ENCODE assay signal across 14 cellular contexts in genomic region chr2:200399046-200399445, GRCh38.
DNase-seq lines count a peak whose midpoint lies in the region; ATAC-seq and TF ChIP-seq lines count a peak whose summit lies in the region.
"Had no signal": no experiment of that assay in that cellular context is flagged by ENCODE, and none has a peak within 500 bp of the region (broad histone marks: within the 10 kb centered on the region; RNA-seq: fewer than 3 reads in every experiment).

No MANE protein-coding gene starts in this region.

- H4K20me1 ChIP-seq in smooth muscle cell (ENCODE audit: low read depth), result peaks cover 31% of the 10 kb centered on the region

- ATAC-seq in activated naive CD4-positive, alpha-beta T cell treated with anti-CD3 and anti-CD28 coated beads, Interleukin-2, amount 50 U/mL, for 72 hours, result peak; percentile 45 to 96
- no peak for ATAC-seq in Panc1
- ATAC-seq: activated CD8-positive, alpha-beta memory T cell treated with anti-CD3 and anti-CD28 coated beads, Interleukin-2, amount 10 ng/mL, durations not matched to agents 7 days and 5 days; activated naive CD8-positive, alpha-beta T cell treated with anti-CD3 and anti-CD28 coated beads, Interleukin-2, amount 50 U/mL, for 24 hours had no signal

- H3K9me3 ChIP-seq in Panc1 (ENCODE audit: control insufficient read depth, insufficient read depth, low read depth, low read length) (peaks cover 2% of the 10 kb centered on the region; the same call in 1 of the 2 replicates), smooth muscle cell (replicated peaks; ENCODE audit: low read depth) (no peaks in the 10 kb centered on the region)
- H3K9me3 ChIP-seq: vagina had no signal

- H3F3A ChIP-seq in smooth muscle cell (ENCODE audit: low read depth), result peaks cover 13% of the 10 kb centered on the region

- CTCF ChIA-PET in Panc1 (lab: Charles Lee), result no interaction called here

- H3K36me3 ChIP-seq in Panc1 (ENCODE audit: control insufficient read depth, insufficient read depth, low read length) (peaks cover 9% of the 10 kb centered on the region), smooth muscle cell (ENCODE audit: low read depth) (no peaks in the 10 kb centered on the region)
- H3K36me3 ChIP-seq: vagina had no signal

- no peaks in the 10 kb centered on the region for H3K27me3 ChIP-seq in Panc1 (ENCODE audit: control insufficient read depth, insufficient read depth, low read length)
- no peaks in the 10 kb centered on the region for H3K27me3 ChIP-seq in smooth muscle cell (ENCODE audit: low read depth)
- H3K27me3 ChIP-seq: vagina had no signal

- H3K27me3 Mint-ChIP-seq in CD14-positive monocyte (ENCODE audit: low read depth in 3 of 3), result peaks cover 0 to 2% (median 0%) of the 10 kb centered on the region in 3 donors
- H3K27me3 Mint-ChIP-seq: activated CD8-positive, alpha-beta memory T cell treated with anti-CD3 and anti-CD28 coated beads, Interleukin-2, amount 10 ng/mL, durations not matched to agents 7 days and 5 days; activated naive CD8-positive, alpha-beta T cell treated with anti-CD3 and anti-CD28 coated beads, Interleukin-2, amount 50 U/mL, for 24 hours had no signal

- peaks cover 8% of the 10 kb centered on the region for H3K4me1 Mint-ChIP-seq in CD14-positive monocyte

- intact Hi-C loops in Panc1 (cut with micrococcal nuclease; ENCODE audit: unreplicated experiment) (no loop called here), CD14-positive monocyte (cut with micrococcal nuclease) (no loop called here)

- 54% methylated on average over 1 of the region's 1 CpG for WGBS in smooth muscle cell (ENCODE audit: low lambda C conversion rate)

- H3K4me2 ChIP-seq in smooth muscle cell, result no peak overlapping the region

- H3K4me3 Mint-ChIP-seq in CD14-positive monocyte, result no peak overlapping the region
- H3K4me3 Mint-ChIP-seq: activated CD8-positive, alpha-beta memory T cell treated with anti-CD3 and anti-CD28 coated beads, Interleukin-2, amount 10 ng/mL, durations not matched to agents 7 days and 5 days; activated naive CD8-positive, alpha-beta T cell treated with anti-CD3 and anti-CD28 coated beads, Interleukin-2, amount 50 U/mL, for 24 hours had no signal

- no peak overlapping the region for H3K27ac Mint-ChIP-seq in activated naive CD4-positive, alpha-beta T cell treated with anti-CD3 and anti-CD28 coated beads, Interleukin-2, amount 50 U/mL, for 72 hours
- no peak overlapping the region for H3K27ac Mint-ChIP-seq in CD14-positive monocyte
- H3K27ac Mint-ChIP-seq: activated CD8-positive, alpha-beta memory T cell treated with anti-CD3 and anti-CD28 coated beads, Interleukin-2, amount 10 ng/mL, durations not matched to agents 7 days and 5 days; activated naive CD8-positive, alpha-beta T cell treated with anti-CD3 and anti-CD28 coated beads, Interleukin-2, amount 50 U/mL, for 24 hours had no signal

- H3K4me3 ChIP-seq in Panc1 (ENCODE audit: low read depth in 2 of 2, low read length in 2 of 2) (no peak overlapping the region), epithelial cell of proximal tubule (ENCODE audit: low read depth, low read length) (no peak overlapping the region), smooth muscle cell (no peak overlapping the region)
- H3K4me3 ChIP-seq: vagina had no signal

- TF ChIP-seq CTCF in Panc1 (IDR thresholded peaks at IDR 0.05) (no peak), epithelial cell of proximal tubule (conservative IDR thresholded peaks at IDR 0.05; ENCODE audit: low read depth, low read length) (no peak), smooth muscle cell (IDR thresholded peaks at IDR 0.05; ENCODE audit: borderline replicate concordance, insufficient read depth, poor library complexity, severe bottlenecking) (no peak), CD14-positive monocyte (IDR thresholded peaks at IDR 0.05) (no peak)

- in situ Hi-C loops in Panc1 (cut with HindIII; ENCODE audit: low pct_unique_long_range_greater_than_20kb, low sequenced_read_pairs), result no loop called here

- H3K4me1 ChIP-seq in Panc1 (ENCODE audit: control insufficient read depth, insufficient read depth, low read length) (peaks cover 56% of the 10 kb centered on the region), smooth muscle cell (ENCODE audit: low read depth) (peaks cover 12% of the 10 kb centered on the region)
- H3K4me1 ChIP-seq: vagina had no signal

- peaks cover 0 to 9% of the 10 kb centered on the region in 2 donors for H3K9me3 Mint-ChIP-seq in activated naive CD4-positive, alpha-beta T cell treated with anti-CD3 and anti-CD28 coated beads, Interleukin-2, amount 50 U/mL, for 72 hours
- no peaks in the 10 kb centered on the region for H3K9me3 Mint-ChIP-seq in CD14-positive monocyte
- H3K9me3 Mint-ChIP-seq: activated naive CD8-positive, alpha-beta T cell treated with anti-CD3 and anti-CD28 coated beads, Interleukin-2, amount 50 U/mL, for 24 hours had no signal

- peaks cover 0 to 11% of the 10 kb centered on the region in 2 donors for H3K36me3 Mint-ChIP-seq in activated naive CD4-positive, alpha-beta T cell treated with anti-CD3 and anti-CD28 coated beads, Interleukin-2, amount 50 U/mL, for 72 hours
- no peaks in the 10 kb centered on the region for H3K36me3 Mint-ChIP-seq in CD14-positive monocyte

- H2AFZ ChIP-seq in smooth muscle cell (ENCODE audit: low read depth), result no peak overlapping the region

- BruUV-seq in Panc1 (replicated peaks; lab: Mats Ljungman, UMichigan), result no TSS peak

- H3K27ac ChIP-seq in Panc1 (ENCODE audit: low read length), result peak overlapping the region; percentile 100
- peak overlapping the region; percentile 41 for H3K27ac ChIP-seq in smooth muscle cell (ENCODE audit: low read depth)
- H3K27ac ChIP-seq: vagina had no signal

- POLR2A ChIA-PET in Panc1 (lab: Charles Lee), result no interaction called here

- DNase-seq in activated naive CD4-positive, alpha-beta T cell treated with anti-CD3 and anti-CD28 coated beads, Interleukin-2, amount 50 U/mL, for 72 hours (ENCODE audit: low spot score in 2 of 2), result no peak
- no peak for DNase-seq in activated naive CD4-positive, alpha-beta T cell (lab: John Stamatoyannopoulos, UW)
- no peak for DNase-seq in Panc1 (ENCODE audit: low read depth, low spot score)
- DNase-seq in epithelial cell of proximal tubule (ENCODE audit: low read depth), result peak; percentile 90
- no peak for DNase-seq in smooth muscle cell (lab: John Stamatoyannopoulos, UW; ENCODE audit: unreplicated experiment)
- DNase-seq in NCI-H2171 treated with DMSO at 0.1 percent for 48 hours (lab: John Stamatoyannopoulos, UW), result no peak
- DNase-seq in CD14-positive monocyte (ENCODE audit: low spot score), result no peak
- DNase-seq in NK-92 (lab: John Stamatoyannopoulos, UW; ENCODE audit: unreplicated experiment), result no peak
- DNase-seq: activated CD8-positive, alpha-beta memory T cell treated with anti-CD3 and anti-CD28 coated beads, Interleukin-2, amount 10 ng/mL, durations not matched to agents 7 days and 5 days; activated naive CD8-positive, alpha-beta T cell treated with anti-CD3 and anti-CD28 coated beads, Interleukin-2, amount 50 U/mL, for 24 hours; DMS79; nucleus accumbens; Right ventricle myocardium superior had no signal

- peaks cover 98% of the 10 kb centered on the region for H3K79me2 ChIP-seq in smooth muscle cell (ENCODE audit: low read depth)

- H3K9ac ChIP-seq in smooth muscle cell (ENCODE audit: low read depth), result no peak overlapping the region
